9 cellular contexts compared by ENCODE assay signal in genomic region chr1:149810697-149811405, GRCh38. TPM values are rescaled to one million over a fixed set of nuclear protein-coding genes. Genes with fewer than 3 reads are reported as not detected.
DNase-seq lines count a peak whose midpoint lies in the region; ATAC-seq and TF ChIP-seq lines count a peak whose summit lies in the region.
"Not testable (repeated sequence)": the region's sequence is repeated elsewhere in the genome, so short reads cannot be mapped to it uniquely, and the experiment has no call there.
"Had no signal": no experiment of that assay in that cellular context is flagged by ENCODE, and none has a peak within 500 bp of the region (broad histone marks: within the 10 kb centered on the region; RNA-seq: fewer than 3 reads in every experiment).

No MANE protein-coding gene starts in this region.

- ATAC-seq in CD8-positive, alpha-beta T cell; naive thymus-derived CD4-positive, alpha-beta T cell: not testable (repeated sequence)
- peak; percentile 27 for ATAC-seq in esophagus mucosa

- H3K9me3 ChIP-seq in CD8-positive, alpha-beta T cell (ENCODE audit: low read length); naive thymus-derived CD4-positive, alpha-beta T cell (ENCODE audit: control insufficient read depth in 2 of 3, low read length in 3 of 3): not testable (repeated sequence)

- peak overlapping the region; percentile 49 for H3K27ac Mint-ChIP-seq in CD8-positive, alpha-beta T cell
- H3K27ac Mint-ChIP-seq in T-helper 2 cell treated with Interferon-gamma antibody and Interleukin-4, amounts not matched to agents 5 μg/mL and 100 μg/mL, for 36 hours, result peak overlapping the region; percentile 60
- peak overlapping the region; percentile 45 for H3K27ac Mint-ChIP-seq in activated naive CD8-positive, alpha-beta T cell treated with anti-CD3 and anti-CD28 coated beads for 36 hours
- H3K27ac Mint-ChIP-seq in naive thymus-derived CD4-positive, alpha-beta T cell, result peak overlapping the region in 6 of 9 donors; percentile 38 to 98 (median 64)

- TF ChIP-seq CTCF in CD8-positive, alpha-beta T cell (IDR thresholded peaks at IDR 0.05); HL-60 (IDR thresholded peaks at IDR 0.05; ENCODE audit: insufficient read depth, low read length): not testable (repeated sequence)

- not testable (repeated sequence) for H3K27me3 ChIP-seq in CD8-positive, alpha-beta T cell (ENCODE audit: insufficient read depth, low read length); HL-60 (ENCODE audit: insufficient read depth, poor library complexity, severe bottlenecking); naive thymus-derived CD4-positive, alpha-beta T cell (ENCODE audit: control insufficient read depth in 2 of 2, insufficient read depth in 2 of 2, low read length in 2 of 2)

- not testable (repeated sequence) for H3K9me3 Mint-ChIP-seq in CD8-positive, alpha-beta T cell; T-helper 2 cell treated with Interferon-gamma antibody and Interleukin-4, amounts not matched to agents 5 μg/mL and 100 μg/mL, for 36 hours; activated naive CD8-positive, alpha-beta T cell treated with anti-CD3 and anti-CD28 coated beads for 36 hours; naive thymus-derived CD4-positive, alpha-beta T cell

- not testable (repeated sequence) for H3K27me3 Mint-ChIP-seq in CD8-positive, alpha-beta T cell (ENCODE audit: low read depth); T-helper 2 cell treated with Interferon-gamma antibody and Interleukin-4, amounts not matched to agents 5 μg/mL and 100 μg/mL, for 36 hours (ENCODE audit: low read depth); activated naive CD8-positive, alpha-beta T cell treated with anti-CD3 and anti-CD28 coated beads for 36 hours; naive thymus-derived CD4-positive, alpha-beta T cell

- not testable (repeated sequence) for H3K36me3 Mint-ChIP-seq in CD8-positive, alpha-beta T cell; T-helper 2 cell treated with Interferon-gamma antibody and Interleukin-4, amounts not matched to agents 5 μg/mL and 100 μg/mL, for 36 hours (ENCODE audit: low read depth); activated naive CD8-positive, alpha-beta T cell treated with anti-CD3 and anti-CD28 coated beads for 36 hours; naive thymus-derived CD4-positive, alpha-beta T cell

- peak in 1 of 7 experiments; percentile 16 for DNase-seq in CD8-positive, alpha-beta T cell
- DNase-seq in HL-60 (ENCODE audit: low read depth in 1 of 2, low spot score in 1 of 2) (peak in 1 of 2 experiments; percentile 17), NCI-H69 (lab: John Stamatoyannopoulos, UW) (peak; percentile 24), superior temporal gyrus (ENCODE audit: extremely low spot score) (peak; percentile 1)
- DNase-seq in T-helper 2 cell treated with Interferon-gamma antibody and Interleukin-4, amounts not matched to agents 5 μg/mL and 100 μg/mL, for 36 hours (ENCODE audit: low spot score), result peak; percentile 18
- peak; percentile 26 for DNase-seq in activated naive CD8-positive, alpha-beta T cell treated with anti-CD3 and anti-CD28 coated beads for 36 hours
- DNase-seq in naive thymus-derived CD4-positive, alpha-beta T cell, result peak in 4 of 9 donors; percentile 10 to 29 (median 16)

- not testable (repeated sequence) for H3K4me1 ChIP-seq in CD8-positive, alpha-beta T cell (ENCODE audit: insufficient read depth, low read length); naive thymus-derived CD4-positive, alpha-beta T cell (ENCODE audit: control insufficient read depth in 2 of 2, insufficient read depth in 2 of 2, low read length in 2 of 2)

- POLR2A ChIA-PET in CD8-positive, alpha-beta T cell (lab: Charles Lee), result not testable (repeated sequence)
- POLR2A ChIA-PET in naive thymus-derived CD4-positive, alpha-beta T cell (lab: Charles Lee), result interaction anchor here (0.7 to 1.3 kb wide), 5 partner anchors 33 to 258 kb away, joined by 3 to 5 read pairs (median 5); a partner anchor contains a TSS

- not testable (repeated sequence) for H3K36me3 ChIP-seq in CD8-positive, alpha-beta T cell (ENCODE audit: insufficient read depth, low read length); naive thymus-derived CD4-positive, alpha-beta T cell (ENCODE audit: control insufficient read depth in 2 of 3, insufficient read depth in 3 of 3, low read length in 3 of 3)

- H3K4me1 Mint-ChIP-seq in CD8-positive, alpha-beta T cell (ENCODE audit: low read depth), result peaks cover 16% of the 10 kb centered on the region
- H3K4me1 Mint-ChIP-seq in T-helper 2 cell treated with Interferon-gamma antibody and Interleukin-4, amounts not matched to agents 5 μg/mL and 100 μg/mL, for 36 hours (ENCODE audit: low read depth); activated naive CD8-positive, alpha-beta T cell treated with anti-CD3 and anti-CD28 coated beads for 36 hours: not testable (repeated sequence)
- peaks cover 0 to 19% (median 11%) of the 10 kb centered on the region in 7 donors for H3K4me1 Mint-ChIP-seq in naive thymus-derived CD4-positive, alpha-beta T cell

- not testable (repeated sequence) for H3K4me3 ChIP-seq in CD8-positive, alpha-beta T cell (ENCODE audit: low read depth, low read length)
- H3K4me3 ChIP-seq in HL-60 (replicated peaks; ENCODE audit: insufficient read depth, low read length), result peak overlapping the region; percentile 9; the same call in 1 of the 2 replicates
- H3K4me3 ChIP-seq in naive thymus-derived CD4-positive, alpha-beta T cell (ENCODE audit: low read length), result peak overlapping the region; percentile 56

- intact Hi-C loops in CD8-positive, alpha-beta T cell (cut with DNase I, micrococcal nuclease); naive thymus-derived CD4-positive, alpha-beta T cell (cut with micrococcal nuclease): not testable (repeated sequence)

- H3K27ac ChIP-seq in CD8-positive, alpha-beta T cell (ENCODE audit: low read depth, low read length); HL-60 (replicated peaks); naive thymus-derived CD4-positive, alpha-beta T cell (ENCODE audit: low read depth, low read length): not testable (repeated sequence)

- CTCF ChIA-PET in CD8-positive, alpha-beta T cell (lab: Charles Lee); naive thymus-derived CD4-positive, alpha-beta T cell (lab: Charles Lee): not testable (repeated sequence)

- peak overlapping the region; percentile 40 for H3K4me3 Mint-ChIP-seq in CD8-positive, alpha-beta T cell
- peak overlapping the region; percentile 60 for H3K4me3 Mint-ChIP-seq in T-helper 2 cell treated with Interferon-gamma antibody and Interleukin-4, amounts not matched to agents 5 μg/mL and 100 μg/mL, for 36 hours
- H3K4me3 Mint-ChIP-seq in activated naive CD8-positive, alpha-beta T cell treated with anti-CD3 and anti-CD28 coated beads for 36 hours, result peak overlapping the region; percentile 55
- H3K4me3 Mint-ChIP-seq in naive thymus-derived CD4-positive, alpha-beta T cell, result peak overlapping the region; percentile 68 to 99 (median 79)

RNA-seq across cellular contexts. Expression of gene FCGR1A, which starts 28.4 kb away (rescaled TPM):
- not detected for total RNA-seq in CD8-positive, alpha-beta T cell
- total RNA-seq in activated naive CD8-positive, alpha-beta T cell treated with anti-CD3 and anti-CD28 coated beads for 36 hours, result not detected
- total RNA-seq in esophagus mucosa, result 0.40 TPM
- 10 to 100 TPM in 1 of 5 experiments, under 1 TPM in 2, not detected in 2; 0.21 to 14.4 (median 0.59) TPM for total RNA-seq in naive thymus-derived CD4-positive, alpha-beta T cell
- not detected for polyA plus RNA-seq in naive thymus-derived CD4-positive, alpha-beta T cell
- total RNA-seq: lung microvascular endothelial cell had no signal
